8 cellular contexts compared by ENCODE assay signal in genomic region chr11:64235427-64236161, GRCh38. TPM values are rescaled to one million over a fixed set of nuclear protein-coding genes. Genes with fewer than 3 reads are reported as not detected.
DNase-seq lines count a peak whose midpoint lies in the region; ATAC-seq, FAIRE-seq and TF ChIP-seq lines count a peak whose summit lies in the region.

No MANE protein-coding gene starts in this region.

- no peaks in the 10 kb centered on the region for H3K9me3 ChIP-seq in CD8-positive, alpha-beta memory T cell (ENCODE audit: low read length)
- H3K9me3 ChIP-seq in OCI-LY7 (ENCODE audit: low read length) (no peaks in the 10 kb centered on the region), pancreas (no peaks in the 10 kb centered on the region)

- ATAC-seq in pancreas = peak in 2 of 4 donors; percentile 2 to 11
- ATAC-seq in GM21786 (IDR thresholded peaks at IDR 0.05; ENCODE audit: unreplicated experiment) = no peak
- no peak for ATAC-seq in GM18868 (IDR thresholded peaks at IDR 0.05; ENCODE audit: unreplicated experiment)

- peaks cover 0 to 2% of the 10 kb centered on the region in 2 donors for H3K27me3 Mint-ChIP-seq in CD8-positive, alpha-beta memory T cell

- H3K4me2 ChIP-seq in OCI-LY7 (ENCODE audit: low read length) = peak overlapping the region; percentile 82

- intact Hi-C loops in OCI-LY7 (cut with micrococcal nuclease; ENCODE audit: unreplicated experiment) = no loop called here
- intact Hi-C loops in pancreas (cut with DNase I) = no loop called here

- H3K27ac Mint-ChIP-seq in CD8-positive, alpha-beta memory T cell = peak overlapping the region; percentile 75 to 96 (median 86)

- H3K79me2 ChIP-seq in OCI-LY7 (ENCODE audit: insufficient read depth, low read depth, low read length) = no peaks in the 10 kb centered on the region; the same call in 1 of the 2 replicates

- no peaks in the 10 kb centered on the region for H3K9me3 Mint-ChIP-seq in CD8-positive, alpha-beta memory T cell

- no peak for TF ChIP-seq CTCF in OCI-LY7 (conservative IDR thresholded peaks at IDR 0.05; ENCODE audit: low read length)
- no peak for TF ChIP-seq CTCF in epithelial cell of esophagus (IDR thresholded peaks at IDR 0.05; ENCODE audit: insufficient read depth, low read depth, low read length, missing control alignments)
- no peak for TF ChIP-seq CTCF in pancreas (IDR thresholded peaks at IDR 0.05)

- peaks cover 24 to 58% (median 40%) of the 10 kb centered on the region in 3 donors for H3K4me1 Mint-ChIP-seq in CD8-positive, alpha-beta memory T cell

- H3K36me3 Mint-ChIP-seq in CD8-positive, alpha-beta memory T cell = peaks cover 0 to 25% (median 0%) of the 10 kb centered on the region in 3 donors

- H2AFZ ChIP-seq in OCI-LY7 (ENCODE audit: low read length) = no peak overlapping the region

- H3K9me2 ChIP-seq in OCI-LY7 (ENCODE audit: insufficient read depth, low read length) = no peaks in the 10 kb centered on the region

- POLR2A ChIA-PET in CD8-positive, alpha-beta memory T cell (lab: Charles Lee) = interaction anchor here (1.2 to 2.5 kb wide), 2 partner anchors 9 to 10 kb away, joined by 3 to 8 read pairs; partner anchors contain the start of genes NUDT22 and PPP1R14B
- POLR2A ChIA-PET in OCI-LY7 (lab: Charles Lee) = interaction anchor here (0.8 kb wide), 1 partner anchor 9 kb away, joined by 3 read pairs; no protein-coding TSS in a partner anchor

- FAIRE-seq in pancreas (lab: Jason Lieb, UNC) = no peak

- H3K27me3 ChIP-seq in CD8-positive, alpha-beta memory T cell (ENCODE audit: insufficient read depth, low read length, poor library complexity, severe bottlenecking) = no peaks in the 10 kb centered on the region
- no peaks in the 10 kb centered on the region for H3K27me3 ChIP-seq in pancreas

- CTCF ChIA-PET in CD8-positive, alpha-beta memory T cell (lab: Charles Lee) = interaction anchor here (0.7 to 3.2 kb wide), 7 partner anchors 9 to 69 kb away, joined by 3 to 11 read pairs (median 6); partner anchors contain the start of genes FERMT3, NUDT22, PLCB3 and TRPT1
- CTCF ChIA-PET in OCI-LY7 (lab: Charles Lee; ENCODE audit: unreplicated experiment) = interaction anchor here (1.1 kb wide), 1 partner anchor 36 kb away, joined by 5 read pairs; no protein-coding TSS in a partner anchor

- H3K4me1 ChIP-seq in CD8-positive, alpha-beta memory T cell (ENCODE audit: insufficient read depth, low read length) = peaks cover 44% of the 10 kb centered on the region
- H3K4me1 ChIP-seq in OCI-LY7 (ENCODE audit: insufficient read depth, low read length, poor library complexity, severe bottlenecking) = peaks cover 57% of the 10 kb centered on the region
- peaks cover 32 to 49% (median 38%) of the 10 kb centered on the region in 3 donors for H3K4me1 ChIP-seq in pancreas

- no peaks in the 10 kb centered on the region for H4K20me1 ChIP-seq in OCI-LY7 (ENCODE audit: insufficient read depth, low read length)

- whole genome bisulfite sequencing in pancreas, 2 donors = 19 to 22% methylated on average over 12 of the region's 12 CpGs

- H3K36me3 ChIP-seq in CD8-positive, alpha-beta memory T cell (ENCODE audit: insufficient read depth, low read length) = no peaks in the 10 kb centered on the region
- H3K36me3 ChIP-seq in OCI-LY7 (ENCODE audit: insufficient read depth, low read length) = peaks cover 18% of the 10 kb centered on the region
- H3K36me3 ChIP-seq in pancreas = no peaks in the 10 kb centered on the region

- H3K27ac ChIP-seq in CD8-positive, alpha-beta memory T cell (ENCODE audit: low read depth, low read length) = peak overlapping the region; percentile 49
- H3K27ac ChIP-seq in OCI-LY7 (ENCODE audit: low read depth, low read length, poor library complexity, severe bottlenecking) = peak overlapping the region; percentile 33
- H3K27ac ChIP-seq in pancreas = peak overlapping the region; percentile 75 to 90 (median 86)

- no TSS peak for BruUV-seq in OCI-LY7 (replicated peaks; lab: Mats Ljungman, UMichigan)

- peak overlapping the region; percentile 67 for H3K4me3 ChIP-seq in CD8-positive, alpha-beta memory T cell (ENCODE audit: low read length)
- peak overlapping the region; percentile 74 for H3K4me3 ChIP-seq in OCI-LY7 (ENCODE audit: low read depth, low read length, poor library complexity, severe bottlenecking)
- peak overlapping the region; percentile 43 for H3K4me3 ChIP-seq in epithelial cell of esophagus (ENCODE audit: low read length)
- peak overlapping the region; percentile 55 to 78 (median 74) for H3K4me3 ChIP-seq in pancreas

- DNase-seq in CD8-positive, alpha-beta memory T cell = peak in 1 of 5 donors; percentile 45
- DNase-seq in OCI-LY7 (ENCODE audit: low spot score) (no peak), epithelial cell of esophagus (ENCODE audit: low read depth) (no peak), pancreas (peak in 4 of 6 donors; percentile 50 to 85 (median 68)), midbrain (lab: John Stamatoyannopoulos, UW) (no peak), NCI-H1092 treated with DMSO at 0.1 percent for 48 hours (lab: John Stamatoyannopoulos, UW) (no peak)

- peak overlapping the region; percentile 70 to 89 (median 79) for H3K4me3 Mint-ChIP-seq in CD8-positive, alpha-beta memory T cell

RNA-seq across cellular contexts. Expression of gene VEGFB, which starts 1.2 kb away (rescaled TPM):
- 10 to 100 TPM; 71.9 to 77.0 TPM for total RNA-seq in CD8-positive, alpha-beta memory T cell
- polyA plus RNA-seq in CD8-positive, alpha-beta memory T cell = 19.0 TPM
- 35.3 and 46.3 TPM in 2 replicates for total RNA-seq in OCI-LY7 (2014; rRNA removed; shearing (Covaris generic))
- total RNA-seq in OCI-LY7 (2022) = 59.6 and 60.8 TPM in 2 replicates
- total RNA-seq in pancreas = 10 to 100 TPM; 54.1 to 87.1 (median 62.2) TPM
- 100 to 1,000 TPM in 1 of 2 donors, 10 to 100 TPM in 1; 61.2 to 115 TPM for polyA plus RNA-seq in pancreas

RNA-seq across cellular contexts. Expression of gene DNAJC4, which starts 5.2 kb away (rescaled TPM):
- total RNA-seq in CD8-positive, alpha-beta memory T cell = 10 to 100 TPM; 25.5 to 26.4 TPM
- polyA plus RNA-seq in CD8-positive, alpha-beta memory T cell = 28.7 TPM
- total RNA-seq in OCI-LY7 (2014; rRNA removed; shearing (Covaris generic)) = 14.1 and 19.2 TPM in 2 replicates
- 42.4 and 56.0 TPM in 2 replicates for total RNA-seq in OCI-LY7 (2022)
- 10 to 100 TPM; 28.1 to 39.1 (median 33.0) TPM for total RNA-seq in pancreas
- 100 to 1,000 TPM in 1 of 2 donors, 10 to 100 TPM in 1; 92.9 to 125 TPM for polyA plus RNA-seq in pancreas

RNA-seq across cellular contexts. Expression of gene FKBP2, which starts 5.3 kb away (rescaled TPM):
- total RNA-seq in CD8-positive, alpha-beta memory T cell = 10 to 100 TPM; 27.9 to 28.4 TPM
- 124 TPM for polyA plus RNA-seq in CD8-positive, alpha-beta memory T cell
- 57.3 and 70.6 TPM in 2 replicates for total RNA-seq in OCI-LY7 (2014; rRNA removed; shearing (Covaris generic))
- total RNA-seq in OCI-LY7 (2022) (39.7 and 45.5 TPM in 2 replicates), pancreas (10 to 100 TPM; 37.8 to 64.1 (median 45.6) TPM)
- 100 to 1,000 TPM; 307 to 344 TPM for polyA plus RNA-seq in pancreas

RNA-seq across cellular contexts. Expression of gene NUDT22, which starts 9.5 kb away (rescaled TPM):
- 10 to 100 TPM; 75.3 to 78.6 TPM for total RNA-seq in CD8-positive, alpha-beta memory T cell
- 51.6 TPM for polyA plus RNA-seq in CD8-positive, alpha-beta memory T cell
- total RNA-seq in OCI-LY7 (2014; rRNA removed; shearing (Covaris generic)) = 54.6 and 81.4 TPM in 2 replicates
- 98.4 and 100 TPM in 2 replicates for total RNA-seq in OCI-LY7 (2022)
- total RNA-seq in pancreas = 10 to 100 TPM; 32.6 to 46.0 (median 38.4) TPM
- polyA plus RNA-seq in pancreas = 100 to 1,000 TPM in 1 of 2 donors, 10 to 100 TPM in 1; 69.7 to 115 TPM

RNA-seq across cellular contexts. Expression of gene TRPT1, which starts 9.6 kb away (rescaled TPM):
- 10 to 100 TPM; 28.3 to 31.5 TPM for total RNA-seq in CD8-positive, alpha-beta memory T cell
- 47.6 TPM for polyA plus RNA-seq in CD8-positive, alpha-beta memory T cell
- 35.7 and 49.0 TPM in 2 replicates for total RNA-seq in OCI-LY7 (2014; rRNA removed; shearing (Covaris generic))
- total RNA-seq in OCI-LY7 (2022) = 40.1 and 40.6 TPM in 2 replicates
- 10 to 100 TPM; 18.6 to 33.1 (median 25.8) TPM for total RNA-seq in pancreas
- 10 to 100 TPM; 74.6 to 78.7 TPM for polyA plus RNA-seq in pancreas

Comparison
In these comparisons a context has a peak if more than half of its experiments do, and no peak if none do; other contexts are left out.
1. DNase-seq: peak in pancreas (4 of 6); none in OCI-LY7 (single experiment), epithelial cell of esophagus (single experiment), midbrain (single experiment) and NCI-H1092 treated with DMSO at 0.1 percent for 48 hours (single experiment).
2. H3K27ac ChIP-seq: peak in every context shown above with its lines; median percentile 86 in pancreas; 49 in CD8-positive, alpha-beta memory T cell; 33 in OCI-LY7.
3. Peak in every context shown above with its lines, with median percentiles within 50 percentile points of each other: H3K4me3 ChIP-seq.